In genomic region chr3:182795383-182795782, GRCh38 we compare ENCODE assay signal across 8 cellular contexts. TPM values are rescaled to one million over a fixed set of nuclear protein-coding genes. Genes with fewer than 3 reads are reported as not detected.
DNase-seq lines count a peak whose midpoint lies in the region; ATAC-seq and TF ChIP-seq lines count a peak whose summit lies in the region.

No MANE protein-coding gene starts in this region.

- no peaks in the 10 kb centered on the region for H3K27me3 ChIP-seq in mammary epithelial cell (ENCODE audit: insufficient read depth, low read length)
- H3K27me3 ChIP-seq in naive thymus-derived CD4-positive, alpha-beta T cell (ENCODE audit: control insufficient read depth in 2 of 2, insufficient read depth in 2 of 2, low read length in 2 of 2) = no peaks in the 10 kb centered on the region

- H3K36me3 ChIP-seq in mammary epithelial cell (ENCODE audit: insufficient read depth, low read length) = no peaks in the 10 kb centered on the region
- H3K36me3 ChIP-seq in naive thymus-derived CD4-positive, alpha-beta T cell (ENCODE audit: control insufficient read depth in 2 of 3, insufficient read depth in 3 of 3, low read length in 3 of 3) = peaks cover 0 to 4% (median 0%) of the 10 kb centered on the region in 3 experiments

- peak overlapping the region; percentile 39 to 76 (median 61) for H3K4me3 ChIP-seq in mammary epithelial cell (replicated peaks in 1 of 3; ENCODE audit: insufficient read depth in 1 of 3, low read depth in 2 of 3, low read length in 3 of 3)
- peak overlapping the region; percentile 67 for H3K4me3 ChIP-seq in naive thymus-derived CD4-positive, alpha-beta T cell (ENCODE audit: low read length)

- H3K27ac ChIP-seq in mammary epithelial cell (ENCODE audit: insufficient read depth, low read depth, low read length) = peak overlapping the region; percentile 81
- peak overlapping the region; percentile 97 for H3K27ac ChIP-seq in naive thymus-derived CD4-positive, alpha-beta T cell (ENCODE audit: low read depth, low read length)

- WGBS in mammary epithelial cell (ENCODE audit: low coverage, missing lambda C conversion rate) = 7% methylated on average over 3 of the region's 3 CpGs

- no peak for TF ChIP-seq CTCF in mammary epithelial cell (conservative IDR thresholded peaks at IDR 0.05 in 1 of 2, IDR thresholded peaks at IDR 0.05 in 1 of 2; ENCODE audit: extremely low read depth in 1 of 2, insufficient read depth in 1 of 2, low read depth in 1 of 2, low read length in 2 of 2)

- H3K4me1 Mint-ChIP-seq in naive thymus-derived CD4-positive, alpha-beta T cell = peaks cover 23 to 53% (median 39%) of the 10 kb centered on the region in 7 donors

- CTCF ChIA-PET in mammary epithelial cell (lab: Charles Lee; ENCODE audit: low non-redundant PET) = no interaction called here
- CTCF ChIA-PET in naive thymus-derived CD4-positive, alpha-beta T cell (lab: Charles Lee) = interaction anchor here (0.6 to 1.6 kb wide), 5 partner anchors 8 to 82 kb away, joined by 3 to 5 read pairs (median 3); no protein-coding TSS in a partner anchor

- peaks cover 0 to 3% (median 0%) of the 10 kb centered on the region in 11 donors for H3K9me3 Mint-ChIP-seq in naive thymus-derived CD4-positive, alpha-beta T cell

- H3K79me2 ChIP-seq in mammary epithelial cell (ENCODE audit: insufficient read depth, low read length) = peaks cover 66% of the 10 kb centered on the region

- POLR2A ChIA-PET in naive thymus-derived CD4-positive, alpha-beta T cell (lab: Charles Lee) = interaction anchor here (0.6 to 2.4 kb wide), 6 partner anchors 13 to 1383 kb away, joined by 3 to 22 read pairs (median 6); no protein-coding TSS in a partner anchor

- peak overlapping the region; percentile 82 to 98 (median 96) for H3K27ac Mint-ChIP-seq in naive thymus-derived CD4-positive, alpha-beta T cell

- no peaks in the 10 kb centered on the region for H3K9me3 ChIP-seq in mammary epithelial cell (replicated peaks; ENCODE audit: insufficient read depth, low read length)
- no peaks in the 10 kb centered on the region for H3K9me3 ChIP-seq in naive thymus-derived CD4-positive, alpha-beta T cell (ENCODE audit: control insufficient read depth in 2 of 3, low read length in 3 of 3)

- H2AFZ ChIP-seq in mammary epithelial cell (ENCODE audit: low read depth, low read length) = peak overlapping the region; percentile 45

- H4K20me1 ChIP-seq in mammary epithelial cell (ENCODE audit: insufficient read depth, low read length) = no peaks in the 10 kb centered on the region

- in situ Hi-C loops in mammary epithelial cell (cut with MboI; ENCODE audit: low sequenced_read_pairs in 2 of 2) = no loop called here

- H3K36me3 Mint-ChIP-seq in naive thymus-derived CD4-positive, alpha-beta T cell = peaks cover 0 to 21% (median 0%) of the 10 kb centered on the region in 5 donors

- peak overlapping the region; percentile 87 for H3K9ac ChIP-seq in mammary epithelial cell (ENCODE audit: insufficient read depth, low read length)

- ATAC-seq in HG02938 (IDR thresholded peaks at IDR 0.05; ENCODE audit: unreplicated experiment) (peak; percentile 36), GM21381 (IDR thresholded peaks at IDR 0.05; ENCODE audit: unreplicated experiment) (no peak)
- peak; percentile 52 for ATAC-seq in naive thymus-derived CD4-positive, alpha-beta T cell

- peak overlapping the region; percentile 93 for H3K4me2 ChIP-seq in mammary epithelial cell (ENCODE audit: insufficient read depth, low read depth, low read length)

- dilution Hi-C loops in mammary epithelial cell (cut with HindIII; ENCODE audit: low sequenced_read_pairs) = no loop called here

- DNase-seq in activated CD4-positive, CD25-positive, alpha-beta regulatory T cell treated with anti-CD3 and anti-CD28 coated beads, Interleukin-2, amount 50 U/mL, for 16 hours (ENCODE audit: low read depth, low spot score) = peak; percentile 14
- no peak for DNase-seq in activated CD4-positive, CD25-positive, alpha-beta regulatory T cell treated with anti-CD3 and anti-CD28 coated beads, Interleukin-2, amount 50 U/mL, for 72 hours
- DNase-seq in SHP77 treated with DMSO at 0.1 percent for 48 hours (lab: John Stamatoyannopoulos, UW) (peak; percentile 3), mammary epithelial cell (peak; percentile 66), germinal center (ENCODE audit: low spot score) (no peak)
- DNase-seq in naive thymus-derived CD4-positive, alpha-beta T cell = peak in 7 of 9 donors; percentile 64 to 82 (median 73)

- H3K4me3 Mint-ChIP-seq in naive thymus-derived CD4-positive, alpha-beta T cell = peak overlapping the region; percentile 93 to 98 (median 96)

- H3K27me3 Mint-ChIP-seq in naive thymus-derived CD4-positive, alpha-beta T cell = no peaks in the 10 kb centered on the region

- H3K4me1 ChIP-seq in mammary epithelial cell (ENCODE audit: insufficient read depth, low read length) = peaks cover 13% of the 10 kb centered on the region
- peaks cover 21 to 29% of the 10 kb centered on the region in 2 donors for H3K4me1 ChIP-seq in naive thymus-derived CD4-positive, alpha-beta T cell (ENCODE audit: control insufficient read depth in 2 of 2, insufficient read depth in 2 of 2, low read length in 2 of 2)

- BruUV-seq in mammary epithelial cell (replicated peaks; lab: Mats Ljungman, UMichigan) = no TSS peak

- intact Hi-C loops in mammary epithelial cell (cut with micrococcal nuclease) = no loop called here
- intact Hi-C loops in naive thymus-derived CD4-positive, alpha-beta T cell (cut with micrococcal nuclease) = loop anchor here (1.0 to 10.0 kb wide), 15 partner anchors 8 to 1883 kb away; partner anchors contain the start of genes DCUN1D1 (in 2 of the 2), DNAJC19 (in 2 of the 2), FXR1 (in 2 of the 2) and ABCC5 (in 1 of the 2)

RNA-seq across cellular contexts. Expression of gene ATP11B, which starts 2.1 kb away (rescaled TPM):
- total RNA-seq in mammary epithelial cell = 10 to 100 TPM; 74.4 to 80.2 TPM
- 18.3 TPM for polyA plus RNA-seq in mammary epithelial cell
- 59.0 TPM for polyA minus RNA-seq in mammary epithelial cell
- total RNA-seq in naive thymus-derived CD4-positive, alpha-beta T cell = 100 to 1,000 TPM; 111 to 136 (median 114) TPM
- 10 to 100 TPM; 28.4 to 48.7 TPM for polyA plus RNA-seq in naive thymus-derived CD4-positive, alpha-beta T cell

Comparison
In these comparisons a context has a peak if more than half of its experiments do, and no peak if none do; other contexts are left out.
1. DNase-seq: peak in activated CD4-positive, CD25-positive, alpha-beta regulatory T cell treated with anti-CD3 and anti-CD28 coated beads, Interleukin-2, amount 50 U/mL, for 16 hours (single experiment), SHP77 treated with DMSO at 0.1 percent for 48 hours (single experiment), mammary epithelial cell (single experiment) and naive thymus-derived CD4-positive, alpha-beta T cell (7 of 9); none in activated CD4-positive, CD25-positive, alpha-beta regulatory T cell treated with anti-CD3 and anti-CD28 coated beads, Interleukin-2, amount 50 U/mL, for 72 hours (single experiment) and germinal center (single experiment).